ENCODE assay signal across 24 cellular contexts in the genomic region with DNA sequence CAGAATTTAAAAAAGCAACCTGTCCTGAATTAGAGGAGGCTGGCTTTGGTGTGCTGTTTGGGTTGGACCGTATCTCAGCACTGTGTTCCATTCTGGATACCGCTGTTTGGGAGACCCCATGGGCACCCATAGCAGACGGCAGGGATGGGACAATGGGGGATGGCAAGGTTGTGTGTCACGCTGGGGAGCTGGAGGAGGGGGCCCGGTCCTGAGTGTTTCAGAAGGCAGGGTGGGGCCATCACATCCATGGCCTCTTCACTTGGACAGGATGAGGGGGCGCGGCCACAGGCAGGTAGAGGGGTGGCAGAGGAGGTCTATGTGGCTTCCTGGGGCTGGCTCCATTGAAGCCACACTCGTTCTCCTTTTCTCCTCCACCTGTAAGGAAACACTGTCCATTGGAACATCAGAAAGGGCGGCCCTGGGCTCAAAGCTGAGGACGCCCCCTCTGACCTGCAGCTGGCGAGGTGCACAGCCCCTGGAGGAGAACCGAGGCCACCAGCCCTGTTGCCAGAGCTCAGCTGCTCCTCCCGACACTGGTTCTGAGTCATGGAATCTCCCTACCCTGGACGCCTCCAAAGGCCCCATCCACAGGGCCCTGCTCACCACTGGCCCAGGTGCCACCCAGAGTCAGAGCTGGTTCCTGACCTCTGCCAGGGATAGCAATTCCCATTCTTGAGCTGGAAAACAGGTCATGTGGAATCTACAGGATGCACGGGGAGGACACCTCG.
"Had no signal": no experiment of that assay in that cellular context is flagged by ENCODE, and none has a peak within 500 bp of the region (broad histone marks: within the 10 kb centered on the region; RNA-seq: fewer than 3 reads in every experiment).

No MANE protein-coding gene starts in this region.

- ATAC-seq: effector memory CD8-positive, alpha-beta T cell; foreskin keratinocyte; left lung; lower lobe of right lung; psoas muscle; right lobe of liver; stimulated activated memory B cell treated with anti-CD40 and anti-IgM and Interleukin-4, amounts not matched to agents 10 μg/mL and 1 μg/mL and 100 μg/mL, for 72 hours had no signal

- H3K27ac ChIP-seq: foreskin keratinocyte, left lung, lower lobe of right lung, neutrophil, psoas muscle, right lobe of liver, tibial artery, upper lobe of left lung, uterus had no signal

- H3K27me3 ChIP-seq: foreskin keratinocyte, left lung, right lobe of liver, upper lobe of left lung, uterus had no signal

- H3K36me3 Mint-ChIP-seq: memory B cell; naive B cell; stimulated activated memory B cell treated with anti-CD40 and anti-IgM and Interleukin-4, amounts not matched to agents 10 μg/mL and 1 μg/mL and 100 μg/mL, for 72 hours had no signal

- H3K4me3 ChIP-seq: left lung, lower lobe of right lung, psoas muscle, right lobe of liver, tibial artery, upper lobe of left lung, uterus had no signal

- H3K9me3 Mint-ChIP-seq: dendritic cell treated with granulocyte-macrophage colony-stimulating factor and Interleukin-4, amounts not matched to agents 40 ng/mL and 50 ng/mL, for 4 days; effector memory CD8-positive, alpha-beta T cell; memory B cell had no signal

- H3K4me1 ChIP-seq: foreskin keratinocyte, left lung, lower lobe of right lung, psoas muscle, right lobe of liver, tibial artery, upper lobe of left lung, uterus had no signal

- H3K9me3 ChIP-seq: lower lobe of right lung, neutrophil, psoas muscle, right lobe of liver, upper lobe of left lung, uterus had no signal

- DNase-seq: effector memory CD8-positive, alpha-beta T cell; erythroblast; foreskin keratinocyte; hippocampal formation; left lung; lower lobe of right lung; midbrain; naive B cell; psoas muscle; retina; right lobe of liver; stimulated activated CD4-positive, alpha-beta T cell treated with anti-CD3 and anti-CD28 coated beads, Interleukin-4, amount 100 ng/mL, for 1 hour; stimulated activated CD8-positive, alpha-beta memory T cell treated with anti-CD3 and anti-CD28 coated beads, Interleukin-4, amount 100 ng/mL, for 48 hours; tibial artery; upper lobe of left lung; uterus had no signal

- H3K36me3 ChIP-seq: left lung, lower lobe of right lung, neutrophil, right lobe of liver, tibial artery, upper lobe of left lung, uterus had no signal

- H3K27ac Mint-ChIP-seq: dendritic cell treated with granulocyte-macrophage colony-stimulating factor and Interleukin-4, amounts not matched to agents 40 ng/mL and 50 ng/mL, for 4 days; effector memory CD8-positive, alpha-beta T cell; memory B cell; naive B cell; nephron; stimulated activated memory B cell treated with anti-CD40 and anti-IgM and Interleukin-4, amounts not matched to agents 10 μg/mL and 1 μg/mL and 100 μg/mL, for 72 hours; stimulated activated naive CD8-positive, alpha-beta T cell treated with anti-CD3 and anti-CD28 coated beads, Interleukin-15, Interleukin-2, amounts not matched to agents 100 ng/mL and 50 ng/mL, for 24 hours had no signal

- FAIRE-seq: endothelial cell of umbilical vein, islet of Langerhans had no signal
